In the genomic region with DNA sequence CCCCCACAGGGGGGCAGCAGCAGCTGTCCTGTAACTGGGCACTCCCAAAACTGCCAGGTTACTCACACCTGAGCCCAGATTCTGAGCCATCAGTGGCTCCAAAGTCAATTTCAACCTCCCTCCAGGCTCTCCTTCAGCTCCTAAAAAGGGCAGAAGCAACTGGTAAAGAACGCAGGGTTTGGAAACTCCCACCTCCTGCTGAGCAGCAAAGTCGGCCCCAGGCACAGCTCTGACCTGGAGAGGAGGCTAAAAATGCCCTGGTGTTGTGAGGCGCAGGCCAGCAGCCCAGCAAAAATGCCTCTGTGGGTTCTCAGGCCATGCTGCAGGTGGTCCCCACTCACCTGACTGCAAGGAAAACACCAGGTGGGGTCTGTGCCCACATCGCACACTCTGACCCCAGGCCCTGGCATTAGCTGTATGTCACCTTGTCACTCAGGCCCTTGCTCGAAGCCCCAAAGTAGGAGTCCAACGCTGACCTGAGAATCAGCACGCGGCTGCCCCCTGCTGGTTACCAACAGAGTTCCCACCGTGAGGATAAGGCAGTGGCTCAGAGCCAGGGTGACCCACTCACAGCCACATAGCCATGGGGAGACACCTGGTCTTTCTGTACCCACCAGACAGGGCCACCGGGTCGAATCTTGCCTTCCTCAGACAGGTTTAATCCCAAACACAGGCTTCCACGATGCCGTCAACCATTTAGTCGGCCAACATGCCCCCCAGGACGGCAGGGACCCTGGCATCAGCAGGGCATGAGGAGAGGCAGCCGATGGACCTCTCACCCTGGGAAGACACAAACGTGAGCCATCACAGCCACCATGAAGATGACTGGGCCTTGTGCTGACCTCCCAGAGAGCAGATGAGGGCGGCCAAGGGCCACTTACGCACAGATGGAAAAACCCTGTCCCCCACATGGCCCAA, we compare ENCODE assay signal across 8 cellular contexts. TPM values are rescaled to one million over a fixed set of nuclear protein-coding genes. Genes with fewer than 3 reads are reported as not detected.
A peak's percentile ranks its signal among the peaks of the same experiment; 100 is the strongest.
DNase-seq lines count a peak whose midpoint lies in the region; ATAC-seq lines count a peak whose summit lies in the region.

No MANE protein-coding gene starts in this region.

- DNase-seq in DMS 273 (lab: John Stamatoyannopoulos, UW; ENCODE audit: unreplicated experiment): peak; percentile 73
- DNase-seq in DMS 273 treated with DMSO at 0.1 percent for 48 hours (lab: John Stamatoyannopoulos, UW): no peak
- DNase-seq in NCI-H2029 treated with DMSO at 0.1 percent for 48 hours (lab: John Stamatoyannopoulos, UW): peak; percentile 19
- peak; percentile 52 to 59 for DNase-seq in activated CD4-positive, alpha-beta T cell treated with anti-CD3 and anti-CD28 coated beads, Interleukin-2, amount 50 U/mL, for 4 hours
- peak; percentile 45 to 73 for DNase-seq in dermis microvascular lymphatic vessel endothelial cell (ENCODE audit: low read depth in 2 of 2)
- peak; percentile 68 for DNase-seq in medulla oblongata (ENCODE audit: extremely low spot score)
- DNase-seq in stimulated activated CD8-positive, alpha-beta memory T cell treated with anti-CD3 and anti-CD28 coated beads, Interleukin-2, amount 100 ng/mL, for 48 hours (ENCODE audit: low read depth in 2 of 2): peak; percentile 58 to 63

- ATAC-seq in GM21528 (IDR thresholded peaks at IDR 0.05; ENCODE audit: low FRiP score, unreplicated experiment): no peak

RNA-seq across cellular contexts. Expression of a gene that starts 11.1 kb away (rescaled TPM):
- 11.8 and 14.4 TPM in 2 replicates for total RNA-seq in dermis microvascular lymphatic vessel endothelial cell

RNA-seq across cellular contexts. Expression of a gene that starts 27.6 kb away (rescaled TPM):
- not detected in 2 replicates for total RNA-seq in dermis microvascular lymphatic vessel endothelial cell

RNA-seq across cellular contexts. Expression of a gene that starts 56.5 kb away (rescaled TPM):
- total RNA-seq in dermis microvascular lymphatic vessel endothelial cell: 2.2 and 3.2 TPM in 2 replicates
